11 cellular contexts compared by ENCODE assay signal in the genomic region with DNA sequence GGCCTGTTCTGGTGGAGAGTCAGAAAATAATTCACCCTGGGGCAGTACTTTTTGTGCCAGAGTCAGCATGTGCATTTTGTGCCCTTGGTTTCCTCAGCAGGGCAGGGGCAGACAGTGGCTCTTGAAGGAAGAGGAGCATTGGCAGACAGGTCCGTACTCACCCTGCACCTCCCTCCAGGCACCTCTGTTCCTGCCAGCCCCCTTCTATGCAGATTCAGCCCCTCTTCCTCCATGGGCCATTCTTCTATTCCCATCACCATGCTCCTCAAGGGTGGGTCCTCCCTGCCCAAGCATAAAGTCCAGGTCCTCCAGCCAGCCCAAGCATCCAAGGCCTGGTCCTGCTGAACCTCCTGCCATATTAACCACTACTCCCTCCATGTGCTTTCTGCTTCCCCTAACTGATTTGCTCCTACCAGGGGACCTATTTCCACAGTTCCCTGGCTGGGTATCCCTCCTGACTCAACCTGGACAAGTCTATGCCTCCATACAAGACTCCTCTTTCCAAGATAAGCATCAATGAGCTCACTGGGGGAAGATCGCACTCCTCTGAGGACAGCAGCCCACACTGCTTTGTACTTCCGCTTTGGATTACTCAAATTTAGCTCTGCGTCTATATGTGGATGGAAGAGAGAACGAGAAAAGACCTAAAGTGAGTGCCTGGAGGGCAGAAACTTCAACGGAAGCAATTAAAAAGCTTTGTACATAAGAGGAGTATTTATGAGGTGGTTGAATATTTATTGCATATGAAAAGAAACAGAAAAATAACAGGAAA. TPM values are rescaled to one million over a fixed set of nuclear protein-coding genes. Genes with fewer than 3 reads are reported as not detected.
DNase-seq lines count a peak whose midpoint lies in the region; ATAC-seq, FAIRE-seq and TF ChIP-seq lines count a peak whose summit lies in the region.
"Had no signal": no experiment of that assay in that cellular context is flagged by ENCODE, and none has a peak within 500 bp of the region (broad histone marks: within the 10 kb centered on the region; RNA-seq: fewer than 3 reads in every experiment).

No MANE protein-coding gene starts in this region.

- POLR2A ChIA-PET in K562 (lab: Yijun Ruan, JAX) = no interaction called here

- peak overlapping the region; percentile 30; the same call in 1 of the 2 replicates for H2AFZ ChIP-seq in K562 (ENCODE audit: low read depth, low read length)

- DNase-seq in K562 (ENCODE audit: extremely low read depth in 1 of 4, low spot score in 3 of 4) (peak; percentile 37 to 55 (median 44)), SHP77 treated with DMSO at 0.1 percent for 48 hours (lab: John Stamatoyannopoulos, UW) (no peak), SJCRH30 (no peak)
- no peak for DNase-seq in activated effector memory CD4-positive, alpha-beta T cell treated with Interleukin-2 at 50 U/mL for 16 hours
- no peak for DNase-seq in stimulated activated CD8-positive, alpha-beta memory T cell treated with anti-CD3 and anti-CD28 coated beads, Interleukin-4, amount 100 ng/mL, for 48 hours
- DNase-seq: GF-D8, KG1 had no signal

- H3K79me2 ChIP-seq in K562 (ENCODE audit: control insufficient read depth, insufficient read depth, low read length) = no peaks in the 10 kb centered on the region

- no peak for TF ChIP-seq CTCF in K562 (IDR thresholded peaks at IDR 0.05 in 2 of 3, conservative IDR thresholded peaks at IDR 0.05 in 1 of 3; ENCODE audit: insufficient read depth in 2 of 3, low read depth in 1 of 3, low read length in 3 of 3)

- intact Hi-C loops in K562 (cut with micrococcal nuclease) = no loop called here

- no peaks in the 10 kb centered on the region for H3K9me1 ChIP-seq in K562 (ENCODE audit: control insufficient read depth, insufficient read depth, low read length)

- no TSS peak for BruUV-seq in K562 (replicated peaks; lab: Mats Ljungman, UMichigan)

- peaks cover 4 to 9% of the 10 kb centered on the region in 2 experiments; a peak in 3 of 5 replicates for H3K4me1 ChIP-seq in K562 (replicated peaks in 1 of 2; ENCODE audit: control insufficient read depth in 2 of 2, insufficient read depth in 2 of 2, low read length in 2 of 2)
- H3K4me1 ChIP-seq in SJCRH30 = no peaks in the 10 kb centered on the region

- H3K9me3 ChIP-seq in K562 (replicated peaks; ENCODE audit: control insufficient read depth, insufficient read depth, low read depth, low read length) (no peaks in the 10 kb centered on the region), SJCRH30 (replicated peaks) (no peaks in the 10 kb centered on the region)

- no peaks in the 10 kb centered on the region for H3K36me3 ChIP-seq in K562 (ENCODE audit: control insufficient read depth, insufficient read depth, low read length)
- no peaks in the 10 kb centered on the region for H3K36me3 ChIP-seq in SJCRH30

- H3K9ac ChIP-seq in K562 (ENCODE audit: insufficient read depth in 1 of 2, low read depth in 2 of 2, low read length in 2 of 2) = no peak overlapping the region

- H3K27me3 ChIP-seq in K562 (ENCODE audit: control insufficient read depth in 2 of 2, insufficient read depth in 2 of 2, low read length in 2 of 2) (peaks cover 16 to 39% of the 10 kb centered on the region in 2 experiments), SJCRH30 (0 out of 2 replicates have a peak, but pooled peaks cover 8% of the 10 kb centered on the region)

- 0 out of 2 replicates have a peak, but pooled peaks have one; percentile 12 for TF ChIP-seq EP300 in K562 (IDR thresholded peaks at IDR 0.05; ENCODE audit: low read length)

- no peak overlapping the region for H3K27ac ChIP-seq in K562 (ENCODE audit: extremely low read depth, low read depth, low read length)
- no peak overlapping the region for H3K27ac ChIP-seq in SJCRH30
- H3K27ac ChIP-seq: epithelial cell of prostate had no signal

- TF ChIP-seq RAD21 in K562 (CRISPR knock-in tag; conservative IDR thresholded peaks at IDR 0.05 in 1 of 2, IDR thresholded peaks at IDR 0.05 in 1 of 2) = no peak

- FAIRE-seq in K562 (lab: Jason Lieb, UNC) = peak; percentile 82

- H4K20me1 ChIP-seq in K562 (replicated peaks; ENCODE audit: control insufficient read depth, insufficient read depth, low read length) = 0 out of 2 replicates have a peak, but pooled peaks cover 4% of the 10 kb centered on the region

- no peak overlapping the region for H3K4me3 ChIP-seq in K562
- no peak overlapping the region for H3K4me3 ChIP-seq in SJCRH30

- 13% methylated on average over 6 of the region's 6 CpGs for WGBS in K562 (ENCODE audit: insufficient coverage, low coverage, missing lambda C conversion rate)

- CTCF ChIA-PET in K562 (lab: Yijun Ruan, JAX; ENCODE audit: low intra/inter-chr PET ratio) = interaction anchor here (0.5 kb wide), 1 partner anchor 431 kb away, joined by 3 read pairs; no protein-coding TSS in a partner anchor

- no peak for TF ChIP-seq POLR2A in K562 (conservative IDR thresholded peaks at IDR 0.05)

- in situ Hi-C loops in K562 (cut with MboI) = loop anchor here (25.0 kb wide), 1 partner anchor 583 kb away; no protein-coding TSS in a partner anchor

- no peak overlapping the region; the same call in 1 of the 2 replicates for H3K4me2 ChIP-seq in K562 (ENCODE audit: insufficient read depth, low read length)

- ATAC-seq in GM18511 (IDR thresholded peaks at IDR 0.05; ENCODE audit: unreplicated experiment) (peak; percentile 31), GM21786 (IDR thresholded peaks at IDR 0.05; ENCODE audit: unreplicated experiment) (peak; percentile 19), HG03571 (IDR thresholded peaks at IDR 0.05; ENCODE audit: unreplicated experiment) (peak; percentile 14), K562 (peak; percentile 85)

TF ChIP-seq in K562, 482 proteins besides CTCF, POLR2A, EP300 and RAD21 (continues in another document):
- TF ChIP-seq BMI1 (IDR thresholded peaks at IDR 0.05; ENCODE audit: low read length) = no peak
- peak; percentile 90 for TF ChIP-seq ATF7 (IDR thresholded peaks at IDR 0.05)
- 0 out of 2 replicates have a peak, but pooled peaks have one; percentile 3 for TF ChIP-seq EGR1 (conservative IDR thresholded peaks at IDR 0.05)

RNA-seq across cellular contexts. Expression of a gene that starts 9.3 kb away (rescaled TPM):
- total RNA-seq in K562 (2011; cell fraction: chromatin; rRNA removed; ENCODE audit: low replicate concordance) = 3.9 and 10.0 TPM in 2 replicates
- total RNA-seq in K562 (2011; cell fraction: nucleolus; rRNA removed) = 3.8 and 4.5 TPM in 2 replicates
- 5.1 and 6.0 TPM in 2 replicates for total RNA-seq in K562 (2011; cell fraction: nucleoplasm; rRNA removed)
- total RNA-seq in K562 (2014; rRNA removed) = 0.50 and 0.73 TPM in 2 replicates
- total RNA-seq in K562 (2014; rRNA removed; fragmentation: Illumina TruSeq; extraction: Trizol) = 0.62 and 1.0 TPM in 2 replicates
- total RNA-seq in K562 (2015; rRNA removed; fragmentation: Illumina TruSeq; extraction: Trizol) = 0.60 and 0.69 TPM in 2 replicates
- total RNA-seq in K562 (2021) = 1.5 and 1.6 TPM in 2 replicates
- 1.0 and 1.2 TPM in 2 replicates for polyA plus RNA-seq in K562 (2011; rRNA removed)
- 0.47 and 0.69 TPM in 2 replicates for polyA plus RNA-seq in K562 (2011; cell fraction: cytosol; rRNA removed)
- polyA plus RNA-seq in K562 (2011; cell fraction: nucleus; rRNA removed) = 4.9 and 7.1 TPM in 2 replicates
- 0.65 and 1.1 TPM in 2 replicates for polyA plus RNA-seq in K562 (2012)
- 0.82 and 1.00 TPM in 2 replicates for polyA plus RNA-seq in K562 (2014; fragmentation: Illumina TruSeq; extraction: Trizol)
- polyA plus RNA-seq in K562 (2014; fragmentation: Nextera tagmentation; extraction: Ambion mirVana) = under 1 TPM; 0.62 to 0.75 TPM
- 0.62 and 0.69 TPM in 2 replicates for polyA plus RNA-seq in K562 (2014; rRNA removed)
- polyA minus RNA-seq in K562 (2011; rRNA and poly(A)+ RNA removed) = 0.45 and 0.95 TPM in 2 replicates
- polyA minus RNA-seq in K562 (2011; cell fraction: cytosol; rRNA and poly(A)+ RNA removed) = 0.95 TPM in 1 of 2 replicates, not detected in the other
- polyA minus RNA-seq in K562 (2011; cell fraction: nucleus; rRNA and poly(A)+ RNA removed) = 1.9 and 2.3 TPM in 2 replicates
- total RNA-seq in SJCRH30 (2014; rRNA removed; shearing (Covaris generic)) = not detected in 2 replicates

RNA-seq across cellular contexts. Expression of a gene that starts 39.7 kb away (rescaled TPM):
- not detected in 2 replicates for total RNA-seq in K562 (2011; cell fraction: chromatin; rRNA removed; ENCODE audit: low replicate concordance)
- not detected in 2 replicates for total RNA-seq in K562 (2011; cell fraction: nucleolus; rRNA removed)
- not detected in 2 replicates for total RNA-seq in K562 (2011; cell fraction: nucleoplasm; rRNA removed)
- not detected in 2 replicates for total RNA-seq in K562 (2014; rRNA removed)
- total RNA-seq in K562 (2014; rRNA removed; fragmentation: Illumina TruSeq; extraction: Trizol) = not detected in 2 replicates
- not detected in 2 replicates for total RNA-seq in K562 (2015; rRNA removed; fragmentation: Illumina TruSeq; extraction: Trizol)
- not detected in 2 replicates for total RNA-seq in K562 (2021)
- polyA plus RNA-seq in K562 (2011; rRNA removed) = not detected in 2 replicates
- not detected in 2 replicates for polyA plus RNA-seq in K562 (2011; cell fraction: cytosol; rRNA removed)
- not detected in 2 replicates for polyA plus RNA-seq in K562 (2011; cell fraction: nucleus; rRNA removed)
- 0.08 and 0.12 TPM in 2 replicates for polyA plus RNA-seq in K562 (2012)
- polyA plus RNA-seq in K562 (2014; fragmentation: Illumina TruSeq; extraction: Trizol) = not detected in 2 replicates
- polyA plus RNA-seq in K562 (2014; fragmentation: Nextera tagmentation; extraction: Ambion mirVana) = not detected
- not detected in 2 replicates for polyA plus RNA-seq in K562 (2014; rRNA removed)
- not detected in 2 replicates for polyA minus RNA-seq in K562 (2011; rRNA and poly(A)+ RNA removed)
- not detected in 2 replicates for polyA minus RNA-seq in K562 (2011; cell fraction: cytosol; rRNA and poly(A)+ RNA removed)
- polyA minus RNA-seq in K562 (2011; cell fraction: nucleus; rRNA and poly(A)+ RNA removed) = not detected in 2 replicates
- not detected in 2 replicates for total RNA-seq in SJCRH30 (2014; rRNA removed; shearing (Covaris generic))

RNA-seq across cellular contexts. Expression of a gene that starts 52.8 kb away (rescaled TPM):
- not detected in 2 replicates for total RNA-seq in K562 (2011; cell fraction: chromatin; rRNA removed; ENCODE audit: low replicate concordance)
- total RNA-seq in K562 (2011; cell fraction: nucleolus; rRNA removed) = not detected in 2 replicates
- not detected in 2 replicates for total RNA-seq in K562 (2011; cell fraction: nucleoplasm; rRNA removed)
- total RNA-seq in K562 (2014; rRNA removed) = not detected in 2 replicates
- not detected in 2 replicates for total RNA-seq in K562 (2014; rRNA removed; fragmentation: Illumina TruSeq; extraction: Trizol)
- total RNA-seq in K562 (2015; rRNA removed; fragmentation: Illumina TruSeq; extraction: Trizol) = 0.25 TPM in 1 of 2 replicates, not detected in the other
- 0.29 TPM in 1 of 2 replicates, not detected in the other for total RNA-seq in K562 (2021)
- not detected in 2 replicates for polyA plus RNA-seq in K562 (2011; rRNA removed)
- not detected in 2 replicates for polyA plus RNA-seq in K562 (2011; cell fraction: cytosol; rRNA removed)
- polyA plus RNA-seq in K562 (2011; cell fraction: nucleus; rRNA removed) = 0.30 TPM in 1 of 2 replicates, not detected in the other
- 0.13 TPM in 1 of 2 replicates, not detected in the other for polyA plus RNA-seq in K562 (2012)
- polyA plus RNA-seq in K562 (2014; fragmentation: Illumina TruSeq; extraction: Trizol) = not detected in 2 replicates
- polyA plus RNA-seq in K562 (2014; fragmentation: Nextera tagmentation; extraction: Ambion mirVana) = not detected
- not detected in 2 replicates for polyA plus RNA-seq in K562 (2014; rRNA removed)
- polyA minus RNA-seq in K562 (2011; rRNA and poly(A)+ RNA removed) = not detected in 2 replicates
- not detected in 2 replicates for polyA minus RNA-seq in K562 (2011; cell fraction: cytosol; rRNA and poly(A)+ RNA removed)
- polyA minus RNA-seq in K562 (2011; cell fraction: nucleus; rRNA and poly(A)+ RNA removed) = not detected in 2 replicates
- total RNA-seq in SJCRH30 (2014; rRNA removed; shearing (Covaris generic)) = not detected in 2 replicates

Comparison
In these comparisons a context has a peak if more than half of its experiments do, and no peak if none do; other contexts are left out.
1. ATAC-seq: peak in every context shown above with its lines; median percentile 85 in K562; 31 in GM18511; 19 in GM21786; 14 in HG03571.
2. DNase-seq: peak in K562 (4 of 4); none in activated effector memory CD4-positive, alpha-beta T cell treated with Interleukin-2 at 50 U/mL for 16 hours (single experiment), stimulated activated CD8-positive, alpha-beta memory T cell treated with anti-CD3 and anti-CD28 coated beads, Interleukin-4, amount 100 ng/mL, for 48 hours (single experiment), SHP77 treated with DMSO at 0.1 percent for 48 hours (single experiment) and SJCRH30 (0 of 2).